1 cellular context compared by ENCODE assay signal in genomic region chr18:24982831-24983230, GRCh38.
TF ChIP-seq lines count a peak whose summit lies in the region.

No MANE protein-coding gene starts in this region.

TF ChIP-seq in GM23338, 12 proteins besides CTCF, POLR2A, EP300 and RAD21 (continued from another document):
- no peak for TF ChIP-seq ZNF462 (CRISPR knock-in tag; IDR thresholded peaks at IDR 0.05)
- TF ChIP-seq NANOG (IDR thresholded peaks at IDR 0.05; ENCODE audit: borderline replicate concordance): no peak
